In genomic region chr11:64317961-64318693, GRCh38 we compare ENCODE assay signal across 1 cellular context.
TF ChIP-seq lines count a peak whose summit lies in the region.

Gene PRDX5 (plus strand): TSS chr11:64318121. CDS start chr11:64318216, 95 bp downstream.

TF ChIP-seq in IMR-90, 13 proteins besides CTCF, POLR2A, EP300 and RAD21 (continued from another document):
- TF ChIP-seq ELK1 (IDR thresholded peaks at IDR 0.05; ENCODE audit: borderline replicate concordance, low read depth, low read length), result no peak
- TF ChIP-seq NFE2L2 (IDR thresholded peaks at IDR 0.05; ENCODE audit: low read depth, low read length), result 0 out of 2 replicates have a peak, but pooled peaks have one; percentile 1
- TF ChIP-seq RCOR1 (IDR thresholded peaks at IDR 0.05; ENCODE audit: insufficient replicate concordance, low read length), result no peak
- TF ChIP-seq MAZ (IDR thresholded peaks at IDR 0.05; ENCODE audit: borderline replicate concordance, low read depth, low read length), result 0 out of 2 replicates have a peak, but pooled peaks have one; percentile 18
- TF ChIP-seq MAFK (IDR thresholded peaks at IDR 0.05; ENCODE audit: low read depth, low read length), result no peak
